14 cellular contexts compared by ENCODE assay signal in the genomic region with DNA sequence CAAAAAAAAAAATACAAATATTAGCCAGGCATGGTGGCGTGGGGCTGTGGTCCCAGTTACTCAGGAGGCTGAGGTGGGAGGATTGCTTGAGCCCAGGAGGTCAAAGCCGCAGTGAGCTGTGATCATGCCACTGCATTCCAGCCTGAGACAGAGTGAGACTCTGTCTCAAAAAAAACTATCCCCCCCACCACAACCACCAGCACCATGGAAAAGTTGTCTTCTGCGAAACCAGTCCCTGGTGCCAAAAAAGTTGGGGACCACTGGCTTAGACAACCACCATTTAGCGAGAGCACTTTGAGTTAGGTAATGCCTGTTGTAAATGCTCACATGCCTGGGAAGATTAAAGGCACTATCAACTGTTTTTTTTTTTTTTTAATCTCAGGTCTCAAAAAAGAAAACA.
"Had no signal": no experiment of that assay in that cellular context is flagged by ENCODE, and none has a peak within 500 bp of the region (broad histone marks: within the 10 kb centered on the region; RNA-seq: fewer than 3 reads in every experiment).

No MANE protein-coding gene starts in this region.

- H3K27ac Mint-ChIP-seq: activated CD4-positive, alpha-beta T cell treated with anti-CD3 and anti-CD28 coated beads, Interleukin-2, amount 10 ng/mL, durations not matched to agents 7 days and 5 days; activated naive CD8-positive, alpha-beta T cell treated with anti-CD3 and anti-CD28 coated beads, Interleukin-2, amount 10 ng/mL, durations not matched to agents 7 days and 5 days; immature natural killer cell; natural killer cell treated with Interleukin-12 subunit alpha and Interleukin-12 subunit beta and Interleukin-15 and Interleukin-18, amount 100 ng/mL, for 72 hours; progenitor cell of endocrine pancreas; stimulated activated naive CD8-positive, alpha-beta T cell treated with anti-CD3 and anti-CD28 coated beads, Interleukin-15, Interleukin-2, amounts not matched to agents 100 ng/mL and 50 ng/mL, for 24 hours had no signal

- H3K36me3 Mint-ChIP-seq: activated naive CD8-positive, alpha-beta T cell treated with anti-CD3 and anti-CD28 coated beads, Interleukin-2, amount 10 ng/mL, durations not matched to agents 7 days and 5 days had no signal

- DNase-seq: activated CD4-positive, alpha-beta T cell treated with anti-CD3 and anti-CD28 coated beads, Interleukin-2, amount 10 ng/mL, durations not matched to agents 7 days and 5 days; activated CD8-positive, alpha-beta memory T cell treated with anti-CD3 and anti-CD28 coated beads, Interleukin-2, amount 50 U/mL, for 48 hours; activated naive CD4-positive, alpha-beta T cell; activated naive CD8-positive, alpha-beta T cell treated with anti-CD3 and anti-CD28 coated beads, Interleukin-2, amount 10 ng/mL, durations not matched to agents 7 days and 5 days; foreskin melanocyte; immature natural killer cell; spleen; upper lobe of left lung had no signal

- H3K4me3 ChIP-seq: cardiac muscle cell, right atrium auricular region, spleen, upper lobe of left lung had no signal

- ATAC-seq: left lobe of liver; natural killer cell treated with Interleukin-12 subunit alpha and Interleukin-12 subunit beta and Interleukin-15 and Interleukin-18, amount 100 ng/mL, for 72 hours had no signal

- H3K9me3 Mint-ChIP-seq: activated CD4-positive, alpha-beta T cell treated with anti-CD3 and anti-CD28 coated beads, Interleukin-2, amount 10 ng/mL, durations not matched to agents 7 days and 5 days; activated naive CD8-positive, alpha-beta T cell treated with anti-CD3 and anti-CD28 coated beads, Interleukin-2, amount 10 ng/mL, durations not matched to agents 7 days and 5 days; immature natural killer cell; natural killer cell treated with Interleukin-12 subunit alpha and Interleukin-12 subunit beta and Interleukin-15 and Interleukin-18, amount 100 ng/mL, for 72 hours; stimulated activated naive CD8-positive, alpha-beta T cell treated with anti-CD3 and anti-CD28 coated beads, Interleukin-15, Interleukin-2, amounts not matched to agents 100 ng/mL and 50 ng/mL, for 24 hours had no signal

- H3K4me3 Mint-ChIP-seq: activated CD4-positive, alpha-beta T cell treated with anti-CD3 and anti-CD28 coated beads, Interleukin-2, amount 10 ng/mL, durations not matched to agents 7 days and 5 days; activated naive CD8-positive, alpha-beta T cell treated with anti-CD3 and anti-CD28 coated beads, Interleukin-2, amount 10 ng/mL, durations not matched to agents 7 days and 5 days; immature natural killer cell; natural killer cell treated with Interleukin-12 subunit alpha and Interleukin-12 subunit beta and Interleukin-15 and Interleukin-18, amount 100 ng/mL, for 72 hours; stimulated activated naive CD8-positive, alpha-beta T cell treated with anti-CD3 and anti-CD28 coated beads, Interleukin-15, Interleukin-2, amounts not matched to agents 100 ng/mL and 50 ng/mL, for 24 hours had no signal

- H3K27ac ChIP-seq: cardiac muscle cell, right atrium auricular region, spleen had no signal

- H3K27me3 ChIP-seq: cardiac muscle cell, right atrium auricular region, spleen, upper lobe of left lung had no signal

- H3K4me1 Mint-ChIP-seq: immature natural killer cell had no signal

- H3K27me3 Mint-ChIP-seq: activated CD4-positive, alpha-beta T cell treated with anti-CD3 and anti-CD28 coated beads, Interleukin-2, amount 10 ng/mL, durations not matched to agents 7 days and 5 days; activated naive CD8-positive, alpha-beta T cell treated with anti-CD3 and anti-CD28 coated beads, Interleukin-2, amount 10 ng/mL, durations not matched to agents 7 days and 5 days; natural killer cell treated with Interleukin-12 subunit alpha and Interleukin-12 subunit beta and Interleukin-15 and Interleukin-18, amount 100 ng/mL, for 72 hours; progenitor cell of endocrine pancreas; stimulated activated naive CD8-positive, alpha-beta T cell treated with anti-CD3 and anti-CD28 coated beads, Interleukin-15, Interleukin-2, amounts not matched to agents 100 ng/mL and 50 ng/mL, for 24 hours had no signal

- H3K9me3 ChIP-seq: right atrium auricular region, spleen, upper lobe of left lung had no signal
